ENCODE assay signal across 9 cellular contexts in genomic region chr13:51797664-51798488, GRCh38. TPM values are rescaled to one million over a fixed set of nuclear protein-coding genes. Genes with fewer than 3 reads are reported as not detected.
DNase-seq lines count a peak whose midpoint lies in the region; ATAC-seq and TF ChIP-seq lines count a peak whose summit lies in the region.
"Had no signal": no experiment of that assay in that cellular context is flagged by ENCODE, and none has a peak within 500 bp of the region (broad histone marks: within the 10 kb centered on the region; RNA-seq: fewer than 3 reads in every experiment).

No MANE protein-coding gene starts in this region.

- TF ChIP-seq CTCF in WTC11 (IDR thresholded peaks at IDR 0.05) = 0 out of 2 replicates have a peak, but pooled peaks have one; percentile 33

- ATAC-seq in HG02852 (IDR thresholded peaks at IDR 0.05; ENCODE audit: unreplicated experiment) (peak; percentile 41), WTC11 (peak; percentile 84), GM19035 (IDR thresholded peaks at IDR 0.05; ENCODE audit: unreplicated experiment) (no peak)

- no peaks in the 10 kb centered on the region for H3K27me3 Mint-ChIP-seq in WTC11 (ENCODE audit: low read depth)

- peaks cover 45% of the 10 kb centered on the region for H3K4me1 Mint-ChIP-seq in WTC11

- no peak overlapping the region for H3K4me3 Mint-ChIP-seq in WTC11

- DNase-seq in activated CD4-positive, CD25-positive, alpha-beta regulatory T cell (lab: John Stamatoyannopoulos, UW) = peak in 3 of 4 experiments; percentile 4 to 20 (median 19)
- DNase-seq in activated CD4-positive, CD25-positive, alpha-beta regulatory T cell treated with anti-CD3 and anti-CD28 coated beads, Interleukin-2, amount 50 U/mL, for 72 hours = no peak
- DNase-seq in NCI-H2081 treated with DMSO at 0.1 percent for 48 hours (lab: John Stamatoyannopoulos, UW) (peak; percentile 56), WTC11 (ENCODE audit: low spot score) (peak; percentile 66), mucosa of gallbladder (ENCODE audit: low spot score) (peak; percentile 62)
- peak; percentile 49 for DNase-seq in effector CD4-positive, alpha-beta T cell

- POLR2A ChIA-PET in WTC11 (lab: Charles Lee) = interaction anchor here (0.6 to 1.5 kb wide), 5 partner anchors 12 to 624 kb away, joined by 3 to 6 read pairs (median 3); partner anchors contain the start of gene INTS6

- H3K27ac Mint-ChIP-seq in WTC11 = no peak overlapping the region

- no peaks in the 10 kb centered on the region for H3K9me3 Mint-ChIP-seq in WTC11

- CTCF ChIA-PET in WTC11 (lab: Charles Lee) = interaction anchor here (0.5 to 3.4 kb wide), 73 partner anchors 9 to 905 kb away, joined by 3 to 65 read pairs (median 4); partner anchors contain the start of genes INTS6 and TMEM272

- H3K36me3 Mint-ChIP-seq in WTC11 = no peaks in the 10 kb centered on the region

TF ChIP-seq in WTC11, 78 proteins besides CTCF, POLR2A, EP300 and RAD21:
- peak; percentile 56; the same call in 1 of the 2 replicates for TF ChIP-seq ZNF423 (CRISPR knock-in tag; IDR thresholded peaks at IDR 0.05)
- TF ChIP-seq AR (CRISPR knock-in tag; IDR thresholded peaks at IDR 0.05) = no peak
TF ChIP-seq in WTC11: peak in this region for 1.

RNA-seq across cellular contexts. Expression of gene DHRS12, which starts 6.1 kb away (rescaled TPM):
- total RNA-seq in WTC11 (2021) (10.2 to 14.8 TPM (median 12.9 TPM) in 3 replicates), mucosa of gallbladder (12.3 TPM)

RNA-seq across cellular contexts. Expression of gene TMEM272, which starts 47.1 kb away (rescaled TPM):
- total RNA-seq in WTC11 (2021) (0.09 to 0.21 TPM in 2 of 3 replicates, not detected in the other), mucosa of gallbladder (1.0 TPM)
- total RNA-seq: urinary bladder had no signal
